8 cellular contexts compared by ENCODE assay signal in genomic region chr2:227406177-227407031, GRCh38. TPM values are rescaled to one million over a fixed set of nuclear protein-coding genes. Genes with fewer than 3 reads are reported as not detected.
DNase-seq lines count a peak whose midpoint lies in the region; ATAC-seq and TF ChIP-seq lines count a peak whose summit lies in the region.

No MANE protein-coding gene starts in this region.

- H3K9ac ChIP-seq in NT2/D1 (ENCODE audit: insufficient read length, low read depth), result no peak overlapping the region

- no peaks in the 10 kb centered on the region for H3K27me3 Mint-ChIP-seq in stimulated activated memory B cell treated with anti-CD40 and anti-IgM and Interleukin-4, amounts not matched to agents 10 μg/mL and 1 μg/mL and 100 μg/mL, for 72 hours

- H3K9me3 Mint-ChIP-seq in stimulated activated memory B cell treated with anti-CD40 and anti-IgM and Interleukin-4, amounts not matched to agents 10 μg/mL and 1 μg/mL and 100 μg/mL, for 72 hours, result no peaks in the 10 kb centered on the region

- no peak overlapping the region for H3K4me3 Mint-ChIP-seq in stimulated activated memory B cell treated with anti-CD40 and anti-IgM and Interleukin-4, amounts not matched to agents 10 μg/mL and 1 μg/mL and 100 μg/mL, for 72 hours

- H3K4me1 ChIP-seq in NT2/D1 (ENCODE audit: insufficient read depth, insufficient read length), result no peaks in the 10 kb centered on the region

- TF ChIP-seq CTCF in GM13977 (IDR thresholded peaks at IDR 0.05; ENCODE audit: extremely low read depth, insufficient read depth, missing control alignments) (peak; percentile 82), kidney epithelial cell (IDR thresholded peaks at IDR 0.05; ENCODE audit: insufficient read depth, low read length, poor library complexity, severe bottlenecking) (peak; percentile 74)

- H3K4me1 Mint-ChIP-seq in stimulated activated memory B cell treated with anti-CD40 and anti-IgM and Interleukin-4, amounts not matched to agents 10 μg/mL and 1 μg/mL and 100 μg/mL, for 72 hours, result peaks cover 51% of the 10 kb centered on the region

- in situ Hi-C loops in GM13977 (cut with MboI; ENCODE audit: low pct_unique_long_range_greater_than_20kb, low sequenced_read_pairs, unreplicated experiment), result no loop called here

- no peaks in the 10 kb centered on the region for H3K9me3 ChIP-seq in NT2/D1 (ENCODE audit: insufficient read depth, low read length)

- H3K4me3 ChIP-seq in NT2/D1 (ENCODE audit: insufficient read length, low read depth) (no peak overlapping the region), kidney epithelial cell (ENCODE audit: low read depth, low read length) (no peak overlapping the region)

- peak; percentile 94 for DNase-seq in AG08395 (ENCODE audit: low spot score)
- peak; percentile 60 for DNase-seq in GM13977 (ENCODE audit: low spot score)
- DNase-seq in HS-5 (ENCODE audit: low read depth), result peak; percentile 99
- peak; percentile 73 for DNase-seq in NT2/D1 (ENCODE audit: low read depth, low spot score)
- peak; percentile 90 for DNase-seq in cerebellar cortex (ENCODE audit: low spot score)
- DNase-seq in kidney epithelial cell (ENCODE audit: low read depth), result peak; percentile 89
- no peak for DNase-seq in activated CD8-positive, alpha-beta memory T cell treated with anti-CD3 and anti-CD28 coated beads, Interleukin-2, amount 50 U/mL, for 4 hours

- no peaks in the 10 kb centered on the region for H3K27me3 ChIP-seq in NT2/D1 (ENCODE audit: insufficient read depth, insufficient read length)
- H3K27me3 ChIP-seq in kidney epithelial cell (ENCODE audit: control insufficient read depth, insufficient read depth, low read length), result no peaks in the 10 kb centered on the region

- H3K27ac Mint-ChIP-seq in stimulated activated memory B cell treated with anti-CD40 and anti-IgM and Interleukin-4, amounts not matched to agents 10 μg/mL and 1 μg/mL and 100 μg/mL, for 72 hours, result peak overlapping the region; percentile 18

- H3K36me3 Mint-ChIP-seq in stimulated activated memory B cell treated with anti-CD40 and anti-IgM and Interleukin-4, amounts not matched to agents 10 μg/mL and 1 μg/mL and 100 μg/mL, for 72 hours, result no peaks in the 10 kb centered on the region

- H3K36me3 ChIP-seq in NT2/D1 (ENCODE audit: insufficient read depth, insufficient read length, low read length), result no peaks in the 10 kb centered on the region
- no peaks in the 10 kb centered on the region for H3K36me3 ChIP-seq in kidney epithelial cell (ENCODE audit: control insufficient read depth, insufficient read depth, low read length)

- ATAC-seq in stimulated activated memory B cell treated with anti-CD40 and anti-IgM and Interleukin-4, amounts not matched to agents 10 μg/mL and 1 μg/mL and 100 μg/mL, for 72 hours, result no peak

RNA-seq across cellular contexts. Expression of gene SCYGR1, which starts 18.7 kb away (rescaled TPM):
- not detected in 2 replicates for total RNA-seq in kidney epithelial cell

RNA-seq across cellular contexts. Expression of gene TM4SF20, which starts 27.3 kb away (rescaled TPM):
- not detected in 2 replicates for total RNA-seq in kidney epithelial cell
